In the genomic region with DNA sequence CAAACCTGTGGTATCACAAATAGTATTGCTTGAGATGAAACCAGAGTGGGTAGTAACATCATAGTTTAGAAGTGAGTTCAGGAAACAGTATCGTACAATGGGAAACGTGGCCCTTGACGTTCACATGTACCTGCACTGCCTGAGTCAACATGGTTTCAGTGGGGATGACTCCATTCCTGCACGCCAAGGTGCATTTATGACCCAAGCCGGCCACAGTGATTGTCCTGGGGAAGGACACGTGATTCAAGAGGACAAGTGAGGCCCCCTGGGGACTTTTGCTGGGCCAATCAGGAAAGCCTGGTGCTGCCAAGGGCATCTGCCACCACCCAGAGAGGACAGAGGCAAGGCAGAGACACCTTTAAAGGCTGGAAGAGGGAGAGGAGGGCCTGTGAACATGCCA, we compare ENCODE assay signal across 20 cellular contexts.
"Had no signal": no experiment of that assay in that cellular context is flagged by ENCODE, and none has a peak within 500 bp of the region (broad histone marks: within the 10 kb centered on the region; RNA-seq: fewer than 3 reads in every experiment).

No MANE protein-coding gene starts in this region.

- H3K9me3 Mint-ChIP-seq: nephron had no signal

- ATAC-seq: left cardiac atrium, lower lobe of right lung, pancreas, right cardiac atrium had no signal

- H3K27ac Mint-ChIP-seq: nephron, progenitor cell of endocrine pancreas had no signal

- DNase-seq: effector CD4-positive, alpha-beta T cell; foreskin melanocyte; head of caudate nucleus; kidney; left cardiac atrium; left ventricle myocardium inferior; lower lobe of right lung; mesenchymal stem cell; midbrain; occipital lobe; pancreas; right cardiac atrium; small intestine; stimulated activated CD4-positive, alpha-beta T cell treated with anti-CD3 and anti-CD28 coated beads, Interleukin-4, amount 100 ng/mL, for 4 hours; stimulated activated naive CD4-positive, alpha-beta T cell; stomach; substantia nigra; transverse colon had no signal

- H3K4me3 Mint-ChIP-seq: nephron had no signal
